In the genomic region with DNA sequence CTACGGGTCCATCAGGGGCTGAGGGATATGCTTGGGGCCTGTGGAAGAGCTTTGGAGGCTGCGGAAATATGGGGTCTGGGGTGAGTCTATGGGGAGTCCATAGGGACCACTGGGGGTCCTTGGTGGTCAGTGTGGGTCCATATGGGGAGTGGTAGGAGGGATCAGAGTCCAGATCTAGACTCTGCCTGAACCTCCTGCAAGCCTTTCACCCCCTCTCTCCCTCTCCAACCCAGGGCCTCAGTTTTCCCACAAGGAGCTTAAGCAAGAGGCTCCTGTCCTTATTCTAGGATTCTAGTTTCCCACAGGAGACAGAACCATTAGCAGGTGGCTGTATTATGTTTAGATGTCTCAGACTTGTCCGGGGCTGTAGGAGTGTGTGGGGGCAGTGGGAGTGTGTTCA, we compare ENCODE assay signal across 23 cellular contexts.
"Had no signal": no experiment of that assay in that cellular context is flagged by ENCODE, and none has a peak within 500 bp of the region (broad histone marks: within the 10 kb centered on the region; RNA-seq: fewer than 3 reads in every experiment).

No MANE protein-coding gene starts in this region.

- H3K9ac ChIP-seq: SK-N-SH had no signal

- H3K4me2 ChIP-seq: SK-N-SH had no signal

- H3K9me3 ChIP-seq: MG63, SK-N-SH had no signal

- DNase-seq: IMR-90, Karpas-422, KG1, MG63, NCI-H1092, NCI-H1105 treated with DMSO at 0.1 percent for 48 hours, NCI-H1417 treated with DMSO at 0.1 percent for 48 hours, NCI-H146, NCI-H1694 treated with DMSO at 0.1 percent for 48 hours, NCI-H1930, NCI-H2081, NCI-H2107, NCI-H2171, NCI-H226, NCI-H446, NCI-H510A, NCI-H524 treated with DMSO at 0.1 percent for 48 hours, NCI-H69, NCI-H774, RPMI8226, SHP77, SK-N-SH had no signal

- H3K36me3 ChIP-seq: MG63 had no signal

- ATAC-seq: HepG2 had no signal

- H3K4me3 ChIP-seq: MG63 had no signal
